In genomic region chr6:111791415-111791814, GRCh38 we compare ENCODE assay signal across 1 cellular context.
TF ChIP-seq lines count a peak whose summit lies in the region.

No MANE protein-coding gene starts in this region.

TF ChIP-seq in IMR-90, 13 proteins besides CTCF, POLR2A, EP300 and RAD21:
- no peak for TF ChIP-seq BHLHE40 (IDR thresholded peaks at IDR 0.05; ENCODE audit: low read depth, low read length)
- 0 out of 2 replicates have a peak, but pooled peaks have one; percentile 41 for TF ChIP-seq MXI1 (IDR thresholded peaks at IDR 0.05; ENCODE audit: borderline replicate concordance, low read depth, low read length)
- no peak for TF ChIP-seq NFE2L2 (IDR thresholded peaks at IDR 0.05; ENCODE audit: low read depth, low read length)
- TF ChIP-seq SMC3 (IDR thresholded peaks at IDR 0.05; ENCODE audit: low read depth, low read length) = no peak
- TF ChIP-seq ELK1 (IDR thresholded peaks at IDR 0.05; ENCODE audit: borderline replicate concordance, low read depth, low read length) = no peak
- TF ChIP-seq, protein P1, sequence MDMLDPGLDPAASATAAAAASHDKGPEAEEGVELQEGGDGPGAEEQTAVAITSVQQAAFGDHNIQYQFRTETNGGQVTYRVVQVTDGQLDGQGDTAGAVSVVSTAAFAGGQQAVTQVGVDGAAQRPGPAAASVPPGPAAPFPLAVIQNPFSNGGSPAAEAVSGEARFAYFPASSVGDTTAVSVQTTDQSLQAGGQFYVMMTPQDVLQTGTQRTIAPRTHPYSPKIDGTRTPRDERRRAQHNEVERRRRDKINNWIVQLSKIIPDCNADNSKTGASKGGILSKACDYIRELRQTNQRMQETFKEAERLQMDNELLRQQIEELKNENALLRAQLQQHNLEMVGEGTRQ (IDR thresholded peaks at IDR 0.05; ENCODE audit: low read depth, low read length) = peak; percentile 22; the same call in 1 of the 2 replicates
TF ChIP-seq in IMR-90: peak in this region for 2.
